In genomic region chr1:229112832-229113548, GRCh38 we compare ENCODE assay signal across 21 cellular contexts.
"Had no signal": no experiment of that assay in that cellular context is flagged by ENCODE, and none has a peak within 500 bp of the region (broad histone marks: within the 10 kb centered on the region; RNA-seq: fewer than 3 reads in every experiment).

No MANE protein-coding gene starts in this region.

- ATAC-seq: activated CD4-positive, CD25-positive, alpha-beta regulatory T cell treated with anti-CD3 and anti-CD28 coated beads, Interleukin-2, amount 50 U/mL, for 24 hours; activated CD8-positive, alpha-beta T cell treated with anti-CD3 and anti-CD28 coated beads for 36 hours; K562 had no signal

- H3K4me3 ChIP-seq: K562, Peyer's patch, SJCRH30 had no signal

- H3K9me2 ChIP-seq: SK-N-SH had no signal

- H3K9me3 Mint-ChIP-seq: activated CD8-positive, alpha-beta T cell treated with anti-CD3 and anti-CD28 coated beads for 36 hours; activated naive CD4-positive, alpha-beta T cell treated with anti-CD3 and anti-CD28 coated beads, Interleukin-2, amount 50 U/mL, for 24 hours had no signal

- H3K27me3 Mint-ChIP-seq: activated naive CD4-positive, alpha-beta T cell treated with anti-CD3 and anti-CD28 coated beads, Interleukin-2, amount 50 U/mL, for 24 hours had no signal

- H3K27ac ChIP-seq: Peyer's patch, RWPE1 had no signal

- H3K4me2 ChIP-seq: SK-N-SH had no signal

- H3K27ac Mint-ChIP-seq: activated CD8-positive, alpha-beta T cell treated with anti-CD3 and anti-CD28 coated beads for 36 hours; activated naive CD4-positive, alpha-beta T cell treated with anti-CD3 and anti-CD28 coated beads, Interleukin-2, amount 50 U/mL, for 24 hours had no signal

- H3K9me3 ChIP-seq: Peyer's patch, SJCRH30, SK-N-SH had no signal

- H3K27me3 ChIP-seq: Peyer's patch, SJCRH30 had no signal

- H3K9ac ChIP-seq: SK-N-SH had no signal

- H3K4me3 Mint-ChIP-seq: activated CD8-positive, alpha-beta T cell treated with anti-CD3 and anti-CD28 coated beads for 36 hours; activated naive CD4-positive, alpha-beta T cell treated with anti-CD3 and anti-CD28 coated beads, Interleukin-2, amount 50 U/mL, for 24 hours had no signal

- H3K36me3 Mint-ChIP-seq: activated naive CD4-positive, alpha-beta T cell treated with anti-CD3 and anti-CD28 coated beads, Interleukin-2, amount 50 U/mL, for 24 hours had no signal

- H3K36me3 ChIP-seq: Peyer's patch, SJCRH30 had no signal

- DNase-seq: activated CD4-positive, alpha-beta T cell treated with anti-CD3 and anti-CD28 coated beads for 4 hours; activated CD8-positive, alpha-beta memory T cell treated with anti-CD3 and anti-CD28 coated beads, Interleukin-2, amount 50 U/mL, for 4 hours; activated CD8-positive, alpha-beta T cell treated with anti-CD3 and anti-CD28 coated beads for 36 hours; activated effector memory CD4-positive, alpha-beta T cell treated with Interleukin-2 at 50 U/mL for 16 hours; activated naive CD4-positive, alpha-beta T cell; aorta; Karpas-422; MM.1S; NCI-H1105; NCI-H1436; NCI-H2029; NCI-H2107; Peyer's patch; Right ventricle myocardium superior; SJCRH30; SK-N-SH; T-helper 1 cell had no signal
